Comparison of ENCODE assay signal across 9 cellular contexts in genomic region chr22:30310881-30311771, GRCh38. TPM values are rescaled to one million over a fixed set of nuclear protein-coding genes. Genes with fewer than 3 reads are reported as not detected.
DNase-seq lines count a peak whose midpoint lies in the region; ATAC-seq and TF ChIP-seq lines count a peak whose summit lies in the region.
"Had no signal": no experiment of that assay in that cellular context is flagged by ENCODE, and none has a peak within 500 bp of the region (broad histone marks: within the 10 kb centered on the region; RNA-seq: fewer than 3 reads in every experiment).

No MANE protein-coding gene starts in this region.

- DNase-seq in activated naive CD4-positive, alpha-beta T cell treated with anti-CD3 and anti-CD28 coated beads, Interleukin-2, amount 10 ng/mL, durations not matched to agents 7 days and 5 days = no peak
- no peak for DNase-seq in activated naive CD4-positive, alpha-beta T cell (lab: John Stamatoyannopoulos, UW)
- DNase-seq in colonic mucosa (peak; percentile 83), midbrain (lab: John Stamatoyannopoulos, UW) (peak; percentile 37)
- no peak for DNase-seq in stimulated activated CD4-positive, alpha-beta T cell treated with anti-CD3 and anti-CD28 coated beads, Interleukin-4, amount 100 ng/mL, for 1 hour
- no peak for DNase-seq in activated CD4-positive, alpha-beta T cell treated with anti-CD3 and anti-CD28 coated beads for 4 hours

- ATAC-seq in HG03196 (IDR thresholded peaks at IDR 0.05; ENCODE audit: unreplicated experiment) = no peak
- ATAC-seq in HG03460 (IDR thresholded peaks at IDR 0.05; ENCODE audit: unreplicated experiment) = no peak

- peak overlapping the region in 1 of 2 donors; percentile 58 for H3K9ac ChIP-seq in colonic mucosa (ENCODE audit: low read depth in 2 of 2, low read length in 2 of 2)

- H3K4me1 Mint-ChIP-seq in activated naive CD4-positive, alpha-beta T cell treated with anti-CD3 and anti-CD28 coated beads, Interleukin-2, amount 10 ng/mL, durations not matched to agents 7 days and 5 days = peaks cover 97% of the 10 kb centered on the region

- H3K36me3 ChIP-seq in colonic mucosa = no peaks in the 10 kb centered on the region

- no peak overlapping the region for H3K4me3 ChIP-seq in colonic mucosa

- H3K4me3 Mint-ChIP-seq in activated naive CD4-positive, alpha-beta T cell treated with anti-CD3 and anti-CD28 coated beads, Interleukin-2, amount 10 ng/mL, durations not matched to agents 7 days and 5 days = no peak overlapping the region

- intact Hi-C loops in colonic mucosa (cut with DNase I) = no loop called here

- peaks cover 57% of the 10 kb centered on the region for H3K4me1 ChIP-seq in colonic mucosa

- H3K27me3 ChIP-seq in colonic mucosa = no peaks in the 10 kb centered on the region

- TF ChIP-seq CTCF in colonic mucosa (IDR thresholded peaks at IDR 0.05) = no peak

- peaks cover 62% of the 10 kb centered on the region for H3K36me3 Mint-ChIP-seq in activated naive CD4-positive, alpha-beta T cell treated with anti-CD3 and anti-CD28 coated beads, Interleukin-2, amount 10 ng/mL, durations not matched to agents 7 days and 5 days

- CTCF ChIA-PET in activated naive CD4-positive, alpha-beta T cell treated with anti-CD3 and anti-CD28 coated beads, Interleukin-2, amount 10 ng/mL, durations not matched to agents 7 days and 5 days (lab: Charles Lee) = interaction anchor here (2.0 kb wide), 1 partner anchor 23 kb away, joined by 14 read pairs; no protein-coding TSS in a partner anchor

- peak overlapping the region; percentile 84 for H3K27ac ChIP-seq in colonic mucosa

- no peaks in the 10 kb centered on the region for H3K9me3 ChIP-seq in colonic mucosa

- H3K9me3 Mint-ChIP-seq in activated naive CD4-positive, alpha-beta T cell treated with anti-CD3 and anti-CD28 coated beads, Interleukin-2, amount 10 ng/mL, durations not matched to agents 7 days and 5 days = no peaks in the 10 kb centered on the region

- H3K27me3 Mint-ChIP-seq in activated naive CD4-positive, alpha-beta T cell treated with anti-CD3 and anti-CD28 coated beads, Interleukin-2, amount 10 ng/mL, durations not matched to agents 7 days and 5 days = no peaks in the 10 kb centered on the region

- peak overlapping the region; percentile 53 for H3K27ac Mint-ChIP-seq in activated naive CD4-positive, alpha-beta T cell treated with anti-CD3 and anti-CD28 coated beads, Interleukin-2, amount 10 ng/mL, durations not matched to agents 7 days and 5 days

RNA-seq across cellular contexts. Expression of gene TBC1D10A, which starts 15.6 kb away (rescaled TPM):
- 10 to 100 TPM; 34.3 to 35.8 TPM for total RNA-seq in colonic mucosa

RNA-seq across cellular contexts. Expression of gene CASTOR1, which starts 21.8 kb away (rescaled TPM):
- total RNA-seq in colonic mucosa = 1 to 10 TPM; 4.5 to 5.0 TPM

RNA-seq across cellular contexts. Expression of gene OSM, which starts 44.5 kb away (rescaled TPM):
- under 1 TPM; 0.21 to 0.44 TPM for total RNA-seq in colonic mucosa
- total RNA-seq: lung microvascular endothelial cell had no signal

RNA-seq across cellular contexts. Expression of gene SF3A1, which starts 45.6 kb away (rescaled TPM):
- 100 to 1,000 TPM; 151 to 194 TPM for total RNA-seq in colonic mucosa

RNA-seq across cellular contexts. Expression of gene CCDC157, which starts 45.7 kb away (rescaled TPM):
- 1 to 10 TPM; 1.1 to 1.6 TPM for total RNA-seq in colonic mucosa

Comparison
In these comparisons a context has a peak if more than half of its experiments do, and no peak if none do; other contexts are left out.
1. DNase-seq: peak in colonic mucosa (single experiment) and midbrain (single experiment); none in activated naive CD4-positive, alpha-beta T cell treated with anti-CD3 and anti-CD28 coated beads, Interleukin-2, amount 10 ng/mL, durations not matched to agents 7 days and 5 days (single experiment), activated naive CD4-positive, alpha-beta T cell (0 of 4), stimulated activated CD4-positive, alpha-beta T cell treated with anti-CD3 and anti-CD28 coated beads, Interleukin-4, amount 100 ng/mL, for 1 hour (single experiment) and activated CD4-positive, alpha-beta T cell treated with anti-CD3 and anti-CD28 coated beads for 4 hours (0 of 2).